Comparison of ENCODE assay signal across 11 cellular contexts in the genomic region with DNA sequence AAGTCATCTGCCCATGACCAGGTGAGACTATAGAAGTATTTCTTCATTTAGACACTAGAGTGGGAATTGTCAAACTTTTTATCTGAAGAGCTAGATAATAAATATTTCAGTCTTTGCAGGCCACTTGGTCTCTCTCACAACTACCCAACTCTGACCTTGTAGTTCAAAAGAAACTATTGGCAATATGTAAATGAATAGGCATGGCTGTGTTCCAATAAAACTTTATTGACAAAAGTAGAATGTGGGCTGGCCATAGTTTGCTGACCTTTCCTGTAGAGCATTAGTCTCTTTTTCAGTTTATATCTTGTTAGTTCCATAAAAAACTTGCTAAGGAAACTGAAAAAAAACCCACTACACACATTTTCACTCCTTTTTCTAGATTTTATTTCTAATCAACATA.
"Had no signal": no experiment of that assay in that cellular context is flagged by ENCODE, and none has a peak within 500 bp of the region (broad histone marks: within the 10 kb centered on the region; RNA-seq: fewer than 3 reads in every experiment).

No MANE protein-coding gene starts in this region.

- H3K36me3 ChIP-seq: HAP-1 had no signal

- H3K4me2 ChIP-seq: GM23338 had no signal

- FAIRE-seq: H1, H54 had no signal

- DNase-seq: GM23248, GOT3, H7, H9, HCEC 1CT, HFFc6 had no signal

- H2AFZ ChIP-seq: GM23248, GM23338 had no signal

- H3K4me1 ChIP-seq: HAP-1 had no signal

- H3K27ac ChIP-seq: GM23248 had no signal

- H3K4me3 ChIP-seq: GM23248, GM23338, HAP-1 had no signal

- H3K9ac ChIP-seq: GM23248 had no signal

- H3K9me3 ChIP-seq: HAP-1 had no signal

- ATAC-seq: GM23338, HCT116 had no signal
